ENCODE assay signal across 8 cellular contexts in the genomic region with DNA sequence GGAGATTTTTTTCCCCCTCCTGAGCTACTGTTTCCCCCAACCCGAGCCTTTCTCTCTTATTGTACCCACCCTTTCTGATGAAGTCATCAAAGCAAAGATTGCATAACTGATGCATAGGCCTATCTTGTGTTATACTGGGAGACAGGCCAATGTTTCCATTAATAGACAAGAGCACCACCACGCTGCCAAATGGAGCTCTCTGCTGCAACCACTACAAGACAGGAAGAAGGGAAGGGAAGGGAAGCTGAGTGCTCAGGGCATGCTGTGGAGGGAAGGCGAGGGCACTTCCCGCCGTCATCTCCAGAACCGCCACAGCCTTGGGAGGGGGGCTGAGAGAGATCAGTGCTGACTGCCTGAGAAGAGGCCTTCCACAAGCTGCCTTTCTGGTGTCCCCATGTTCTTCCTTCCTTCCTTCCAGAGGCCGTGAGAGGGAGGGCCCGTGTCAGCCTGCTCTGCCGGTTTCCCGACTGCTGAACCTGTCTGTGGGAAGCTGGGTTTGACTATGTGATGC.
DNase-seq lines count a peak whose midpoint lies in the region; ATAC-seq and TF ChIP-seq lines count a peak whose summit lies in the region.

No MANE protein-coding gene starts in this region.

- H3K27ac Mint-ChIP-seq in stimulated activated memory B cell treated with anti-CD40 and anti-IgM and Interleukin-4, amounts not matched to agents 10 μg/mL and 1 μg/mL and 100 μg/mL, for 72 hours, result no peak overlapping the region

- DNase-seq in NCI-H187 treated with DMSO at 0.1 percent for 48 hours (lab: John Stamatoyannopoulos, UW) (peak; percentile 9), NCI-H187 (lab: John Stamatoyannopoulos, UW) (no peak), SK-MEL-5 (ENCODE audit: low read depth, low spot score) (peak; percentile 90), fibroblast of the conjunctiva (ENCODE audit: low read depth) (peak; percentile 92), ovary (peak; percentile 61 to 81 (median 71))
- DNase-seq in activated T-cell treated with anti-CD3 and anti-CD28 coated beads, Interleukin-2, amount 50 U/mL, for 1 hour, result no peak

- peak; percentile 45 for TF ChIP-seq POLR2A in ovary (IDR thresholded peaks at IDR 0.05)

- peaks cover 36% of the 10 kb centered on the region for H3K27me3 Mint-ChIP-seq in stimulated activated memory B cell treated with anti-CD40 and anti-IgM and Interleukin-4, amounts not matched to agents 10 μg/mL and 1 μg/mL and 100 μg/mL, for 72 hours

- H3K9me3 Mint-ChIP-seq in stimulated activated memory B cell treated with anti-CD40 and anti-IgM and Interleukin-4, amounts not matched to agents 10 μg/mL and 1 μg/mL and 100 μg/mL, for 72 hours, result no peaks in the 10 kb centered on the region

- peaks cover 3% of the 10 kb centered on the region for H3K4me1 Mint-ChIP-seq in stimulated activated memory B cell treated with anti-CD40 and anti-IgM and Interleukin-4, amounts not matched to agents 10 μg/mL and 1 μg/mL and 100 μg/mL, for 72 hours

- H3K27ac ChIP-seq in ovary, result peak overlapping the region; percentile 23 to 85

- in situ Hi-C loops in SK-MEL-5 (cut with HindIII; ENCODE audit: low pct_unique_long_range_greater_than_20kb, low sequenced_read_pairs), result no loop called here

- peak in 2 of 3 donors; percentile 27 to 46 for TF ChIP-seq CTCF in ovary (IDR thresholded peaks at IDR 0.05)

- H3K4me3 ChIP-seq in ovary, result no peak overlapping the region

- H3K36me3 Mint-ChIP-seq in stimulated activated memory B cell treated with anti-CD40 and anti-IgM and Interleukin-4, amounts not matched to agents 10 μg/mL and 1 μg/mL and 100 μg/mL, for 72 hours, result no peaks in the 10 kb centered on the region

- TF ChIP-seq EP300 in ovary (IDR thresholded peaks at IDR 0.05), result no peak

- H3K27me3 ChIP-seq in ovary, result no peaks in the 10 kb centered on the region

- H3K4me3 Mint-ChIP-seq in stimulated activated memory B cell treated with anti-CD40 and anti-IgM and Interleukin-4, amounts not matched to agents 10 μg/mL and 1 μg/mL and 100 μg/mL, for 72 hours, result no peak overlapping the region

- H3K9me3 ChIP-seq in ovary, result no peaks in the 10 kb centered on the region

- WGBS in ovary, 3 donors, result 13 to 17% (median 14%) methylated on average over 10 of the region's 10 CpGs

- intact Hi-C loops in ovary (cut with DNase I), result loop anchor here in 1 of 4 donors (5.0 kb wide), 1 partner anchor 782 kb away; a partner anchor contains a TSS

- H3K4me1 ChIP-seq in ovary (ENCODE audit: insufficient read depth), result peaks cover 12% of the 10 kb centered on the region

- ATAC-seq in stimulated activated memory B cell treated with anti-CD40 and anti-IgM and Interleukin-4, amounts not matched to agents 10 μg/mL and 1 μg/mL and 100 μg/mL, for 72 hours, result no peak
- no peak for ATAC-seq in HG03378 (IDR thresholded peaks at IDR 0.05; ENCODE audit: unreplicated experiment)

- H3K36me3 ChIP-seq in ovary, result no peaks in the 10 kb centered on the region

Comparison
In these comparisons a context has a peak if more than half of its experiments do, and no peak if none do; other contexts are left out.
1. DNase-seq: peak in NCI-H187 treated with DMSO at 0.1 percent for 48 hours (single experiment), SK-MEL-5 (single experiment), fibroblast of the conjunctiva (single experiment) and ovary (5 of 5); none in NCI-H187 (0 of 2) and activated T-cell treated with anti-CD3 and anti-CD28 coated beads, Interleukin-2, amount 50 U/mL, for 1 hour (single experiment).